15 cellular contexts compared by ENCODE assay signal in genomic region chr2:134273240-134273983, GRCh38.
"Had no signal": no experiment of that assay in that cellular context is flagged by ENCODE, and none has a peak within 500 bp of the region (broad histone marks: within the 10 kb centered on the region; RNA-seq: fewer than 3 reads in every experiment).

No MANE protein-coding gene starts in this region.

- ATAC-seq: activated naive CD8-positive, alpha-beta T cell treated with anti-CD3 and anti-CD28 coated beads, Interleukin-2, amount 50 U/mL, for 24 hours; right cardiac atrium had no signal

- H3K4me3 ChIP-seq: cardiac muscle cell, colonic mucosa, heart right ventricle had no signal

- H3K4me3 Mint-ChIP-seq: activated CD4-positive, alpha-beta memory T cell treated with anti-CD3 and anti-CD28 coated beads, Interleukin-2, amount 10 ng/mL, durations not matched to agents 7 days and 5 days; activated naive CD8-positive, alpha-beta T cell treated with anti-CD3 and anti-CD28 coated beads, Interleukin-2, amount 50 U/mL, for 24 hours had no signal

- H3K9me3 ChIP-seq: colonic mucosa, heart right ventricle had no signal

- H3K36me3 ChIP-seq: cardiac muscle cell, colonic mucosa had no signal

- H3K9me3 Mint-ChIP-seq: activated CD4-positive, alpha-beta memory T cell treated with anti-CD3 and anti-CD28 coated beads, Interleukin-2, amount 10 ng/mL, durations not matched to agents 7 days and 5 days had no signal

- H3K27me3 Mint-ChIP-seq: activated naive CD8-positive, alpha-beta T cell treated with anti-CD3 and anti-CD28 coated beads, Interleukin-2, amount 50 U/mL, for 24 hours had no signal

- H3K27ac Mint-ChIP-seq: activated CD4-positive, alpha-beta memory T cell treated with anti-CD3 and anti-CD28 coated beads, Interleukin-2, amount 10 ng/mL, durations not matched to agents 7 days and 5 days; activated naive CD8-positive, alpha-beta T cell treated with anti-CD3 and anti-CD28 coated beads, Interleukin-2, amount 50 U/mL, for 24 hours had no signal

- H3K27me3 ChIP-seq: cardiac muscle cell, colonic mucosa, heart right ventricle had no signal

- DNase-seq: activated CD4-positive, alpha-beta memory T cell treated with anti-CD3 and anti-CD28 coated beads, Interleukin-2, amount 10 ng/mL, durations not matched to agents 7 days and 5 days; activated CD8-positive, alpha-beta memory T cell treated with anti-CD3 and anti-CD28 coated beads, Interleukin-2, amount 50 U/mL, for 48 hours; activated naive CD8-positive, alpha-beta T cell treated with anti-CD3 and anti-CD28 coated beads, Interleukin-2, amount 50 U/mL, for 24 hours; colonic mucosa; heart right ventricle; left ventricle myocardium superior; mesendoderm; posterior cingulate gyrus; right cardiac atrium; stimulated activated CD4-positive, alpha-beta T cell treated with anti-CD3 and anti-CD28 coated beads, Interleukin-2, amount 100 ng/mL, for 24 hours; stimulated activated naive CD4-positive, alpha-beta T cell treated with Interleukin-2 at 50 U/mL for 16 hours; SW 1271; T-helper 9 cell; trophoblast cell had no signal

- H3K27ac ChIP-seq: cardiac muscle cell, colonic mucosa had no signal
